ENCODE assay signal across 32 cellular contexts in the genomic region with DNA sequence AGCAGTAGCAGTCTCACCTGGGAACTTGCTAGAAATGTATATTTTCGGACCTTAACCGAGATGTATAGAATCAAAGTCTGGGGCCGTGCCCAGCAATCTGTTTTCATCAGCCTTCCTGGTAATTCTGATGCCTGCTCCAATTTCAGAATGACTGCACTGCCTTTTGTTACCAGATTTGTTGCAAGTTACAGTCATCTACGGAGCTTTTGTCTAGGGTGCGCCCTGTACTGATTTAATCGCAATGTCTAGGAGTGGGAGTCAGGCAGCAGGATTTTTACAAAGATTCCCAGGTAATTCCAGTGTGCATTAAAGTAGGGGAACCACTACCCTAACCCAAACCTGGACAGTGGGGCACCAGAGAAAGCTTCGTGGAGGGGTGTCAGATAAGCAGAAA.
"Had no signal": no experiment of that assay in that cellular context is flagged by ENCODE, and none has a peak within 500 bp of the region (broad histone marks: within the 10 kb centered on the region; RNA-seq: fewer than 3 reads in every experiment).

No MANE protein-coding gene starts in this region.

- H3K27me3 ChIP-seq: adrenal gland, body of pancreas, brain microvascular endothelial cell, breast epithelium had no signal

- H3K4me3 Mint-ChIP-seq: activated B cell treated with CpG ODN at 0.5 μM for 24 hours; activated CD4-positive, alpha-beta memory T cell treated with anti-CD3 and anti-CD28 coated beads for 36 hours; activated CD4-positive, alpha-beta T cell treated with anti-CD3 and anti-CD28 coated beads, Interleukin-2, amount 10 ng/mL, durations not matched to agents 24 days and 14 days; activated CD8-positive, alpha-beta T cell treated with anti-CD3 and anti-CD28 coated beads for 36 hours; activated naive CD4-positive, alpha-beta T cell treated with anti-CD3 and anti-CD28 coated beads for 36 hours; activated naive CD8-positive, alpha-beta T cell treated with anti-CD3 and anti-CD28 coated beads for 36 hours; activated T-cell treated with anti-CD3 and anti-CD28 coated beads, Interleukin-2, amount 50 U/mL, for 4 hours; activated T-cell treated with anti-CD3 and anti-CD28 coated beads, Interleukin-2, amount 50 U/mL, for 72 hours; activated T-helper 1 cell treated with anti-CD3 and anti-CD28 coated beads, Interleukin-12 subunit alpha, Interleukin-12 subunit beta, Interleukin-2, Interleukin-4 antibody, amounts not matched to agents 30 ng/mL and 10 ng/mL and 1 ng/mL, durations not matched to agents 14 hours and 24 hours and 36 hours; activated T-helper 17 cell treated with anti-CD3 and anti-CD28 coated beads, Interleukin-2, amount 50 U/mL, for 72 hours; T-cell had no signal

- H3K9me3 ChIP-seq: adrenal gland, body of pancreas, breast epithelium had no signal

- H3K27me3 Mint-ChIP-seq: activated B cell treated with CpG ODN at 0.5 μM for 24 hours; activated CD4-positive, alpha-beta memory T cell treated with anti-CD3 and anti-CD28 coated beads for 36 hours; activated CD4-positive, alpha-beta T cell treated with anti-CD3 and anti-CD28 coated beads, Interleukin-2, amount 10 ng/mL, durations not matched to agents 24 days and 14 days; activated CD8-positive, alpha-beta T cell treated with anti-CD3 and anti-CD28 coated beads for 36 hours; activated naive CD8-positive, alpha-beta T cell treated with anti-CD3 and anti-CD28 coated beads for 36 hours; activated T-helper 17 cell treated with anti-CD3 and anti-CD28 coated beads, Interleukin-2, amount 50 U/mL, for 72 hours; T-cell; T-helper 17 cell had no signal

- DNase-seq: activated B cell treated with CpG ODN at 0.5 μM for 24 hours; activated CD4-positive, alpha-beta memory T cell treated with anti-CD3 and anti-CD28 coated beads for 36 hours; activated CD4-positive, alpha-beta T cell treated with anti-CD3 and anti-CD28 coated beads for 4 hours; activated CD4-positive, alpha-beta T cell treated with anti-CD3 and anti-CD28 coated beads, Interleukin-2, amount 10 ng/mL, durations not matched to agents 24 days and 14 days; activated CD4-positive, alpha-beta T cell treated with anti-CD3 and anti-CD28 coated beads, Interleukin-2, amount 50 U/mL, for 1 hour; activated CD4-positive, alpha-beta T cell treated with anti-CD3 and anti-CD28 coated beads, Interleukin-2, amount 50 U/mL, for 4 hours; activated CD4-positive, CD25-positive, alpha-beta regulatory T cell treated with anti-CD3 and anti-CD28 coated beads, Interleukin-2, amount 50 U/mL, for 72 hours; activated CD8-positive, alpha-beta memory T cell treated with anti-CD3 and anti-CD28 coated beads, Interleukin-2, amount 50 U/mL, for 4 hours; activated CD8-positive, alpha-beta T cell treated with anti-CD3 and anti-CD28 coated beads for 36 hours; activated effector memory CD4-positive, alpha-beta T cell treated with anti-CD3 and anti-CD28 coated beads, Interleukin-2, amount 50 U/mL, for 16 hours; activated gamma-delta T cell treated with Interleukin-2 at 50 U/mL for 16 hours; activated naive CD4-positive, alpha-beta T cell; activated naive CD4-positive, alpha-beta T cell treated with anti-CD3 and anti-CD28 coated beads for 36 hours; activated naive CD4-positive, alpha-beta T cell treated with anti-CD3 and anti-CD28 coated beads, Interleukin-2, amount 50 U/mL, for 16 hours; activated naive CD8-positive, alpha-beta T cell treated with anti-CD3 and anti-CD28 coated beads for 36 hours; activated T-cell treated with anti-CD3 and anti-CD28 coated beads for 4 hours; activated T-cell treated with anti-CD3 and anti-CD28 coated beads, Interleukin-2, amount 50 U/mL, for 4 hours; activated T-cell treated with anti-CD3 and anti-CD28 coated beads, Interleukin-2, amount 50 U/mL, for 72 hours; adrenal gland; amniotic stem cell; aorta; body of pancreas; brain microvascular endothelial cell; central memory CD4-positive, alpha-beta T cell; T-cell; T-helper 17 cell; T-helper 9 cell had no signal

- H3K36me3 ChIP-seq: adrenal gland, brain microvascular endothelial cell, breast epithelium had no signal

- H3K4me3 ChIP-seq: adrenal gland, body of pancreas, breast epithelium had no signal

- H3K27ac Mint-ChIP-seq: activated B cell treated with CpG ODN at 0.5 μM for 24 hours; activated CD4-positive, alpha-beta memory T cell treated with anti-CD3 and anti-CD28 coated beads for 36 hours; activated CD4-positive, alpha-beta T cell treated with anti-CD3 and anti-CD28 coated beads, Interleukin-2, amount 10 ng/mL, durations not matched to agents 24 days and 14 days; activated CD8-positive, alpha-beta T cell treated with anti-CD3 and anti-CD28 coated beads for 36 hours; activated naive CD4-positive, alpha-beta T cell treated with anti-CD3 and anti-CD28 coated beads for 36 hours; activated naive CD8-positive, alpha-beta T cell treated with anti-CD3 and anti-CD28 coated beads for 36 hours; activated T-cell treated with anti-CD3 and anti-CD28 coated beads, Interleukin-2, amount 50 U/mL, for 72 hours; activated T-helper 1 cell treated with anti-CD3 and anti-CD28 coated beads, Interleukin-12 subunit alpha, Interleukin-12 subunit beta, Interleukin-2, Interleukin-4 antibody, amounts not matched to agents 30 ng/mL and 10 ng/mL and 1 ng/mL, durations not matched to agents 14 hours and 24 hours and 36 hours; activated T-helper 17 cell treated with anti-CD3 and anti-CD28 coated beads, Interleukin-2, amount 50 U/mL, for 72 hours; T-cell had no signal

- H3K27ac ChIP-seq: adrenal gland, body of pancreas, brain microvascular endothelial cell, breast epithelium, VCaP had no signal

- H3K9me3 Mint-ChIP-seq: activated B cell treated with CpG ODN at 0.5 μM for 24 hours; activated CD4-positive, alpha-beta memory T cell treated with anti-CD3 and anti-CD28 coated beads for 36 hours; activated CD4-positive, alpha-beta T cell treated with anti-CD3 and anti-CD28 coated beads, Interleukin-2, amount 10 ng/mL, durations not matched to agents 24 days and 14 days; activated CD8-positive, alpha-beta T cell treated with anti-CD3 and anti-CD28 coated beads for 36 hours; activated naive CD4-positive, alpha-beta T cell treated with anti-CD3 and anti-CD28 coated beads for 36 hours; activated naive CD4-positive, alpha-beta T cell treated with anti-CD3 and anti-CD28 coated beads, Interleukin-2, amount 50 U/mL, for 72 hours; activated naive CD8-positive, alpha-beta T cell treated with anti-CD3 and anti-CD28 coated beads for 36 hours; activated T-cell treated with anti-CD3 and anti-CD28 coated beads, Interleukin-2, amount 50 U/mL, for 4 hours; activated T-cell treated with anti-CD3 and anti-CD28 coated beads, Interleukin-2, amount 50 U/mL, for 72 hours; activated T-helper 1 cell treated with anti-CD3 and anti-CD28 coated beads, Interleukin-12 subunit alpha, Interleukin-12 subunit beta, Interleukin-2, Interleukin-4 antibody, amounts not matched to agents 30 ng/mL and 10 ng/mL and 1 ng/mL, durations not matched to agents 14 hours and 24 hours and 36 hours; activated T-helper 17 cell treated with anti-CD3 and anti-CD28 coated beads, Interleukin-2, amount 50 U/mL, for 72 hours; T-cell had no signal

- H3K36me3 Mint-ChIP-seq: activated CD4-positive, alpha-beta memory T cell treated with anti-CD3 and anti-CD28 coated beads for 36 hours; activated naive CD4-positive, alpha-beta T cell treated with anti-CD3 and anti-CD28 coated beads, Interleukin-2, amount 50 U/mL, for 72 hours; activated naive CD8-positive, alpha-beta T cell treated with anti-CD3 and anti-CD28 coated beads for 36 hours had no signal

- H3K4me1 ChIP-seq: body of pancreas, breast epithelium had no signal
